Comparison of ENCODE assay signal across 8 cellular contexts in genomic region chr9:109401169-109401989, GRCh38.
DNase-seq lines count a peak whose midpoint lies in the region; ATAC-seq and TF ChIP-seq lines count a peak whose summit lies in the region.

No MANE protein-coding gene starts in this region.

- H3K4me3 Mint-ChIP-seq in T-helper 1 cell treated with Interleukin-12 subunit alpha and Interleukin-12 subunit beta and Interleukin-4 antibody, amounts not matched to agents 30 μg/mL and 1 μg/mL, for 36 hours: peak overlapping the region; percentile 6

- H3K9ac ChIP-seq in parathyroid adenoma: no peak overlapping the region

- no peak overlapping the region for H3K27ac ChIP-seq in parathyroid adenoma

- H3K9me3 ChIP-seq in parathyroid adenoma (ENCODE audit: control insufficient read depth, low read length): no peaks in the 10 kb centered on the region

- no peak overlapping the region for H3K4me2 ChIP-seq in parathyroid adenoma (ENCODE audit: low read length)

- peaks cover 5% of the 10 kb centered on the region for H3K27me3 Mint-ChIP-seq in T-helper 1 cell treated with Interleukin-12 subunit alpha and Interleukin-12 subunit beta and Interleukin-4 antibody, amounts not matched to agents 30 μg/mL and 1 μg/mL, for 36 hours (ENCODE audit: low read depth)

- H3K79me2 ChIP-seq in parathyroid adenoma: no peaks in the 10 kb centered on the region

- peaks cover 15% of the 10 kb centered on the region for H3K4me1 Mint-ChIP-seq in T-helper 1 cell treated with Interleukin-12 subunit alpha and Interleukin-12 subunit beta and Interleukin-4 antibody, amounts not matched to agents 30 μg/mL and 1 μg/mL, for 36 hours (ENCODE audit: low read depth)

- H3K36me3 Mint-ChIP-seq in T-helper 1 cell treated with Interleukin-12 subunit alpha and Interleukin-12 subunit beta and Interleukin-4 antibody, amounts not matched to agents 30 μg/mL and 1 μg/mL, for 36 hours (ENCODE audit: low read depth): no peaks in the 10 kb centered on the region

- DNase-seq in NCI-H1417 (lab: John Stamatoyannopoulos, UW): peak; percentile 53 to 78 (median 55)
- no peak for DNase-seq in NCI-H1417 treated with DMSO at 0.1 percent for 48 hours (lab: John Stamatoyannopoulos, UW)
- peak; percentile 63 for DNase-seq in GM20000 (ENCODE audit: low spot score)
- peak; percentile 52 for DNase-seq in LNCaP clone FGC (ENCODE audit: low read depth)
- DNase-seq in fibroblast of the aortic adventitia (ENCODE audit: low read depth): peak; percentile 49

- H2AFZ ChIP-seq in parathyroid adenoma: no peak overlapping the region

- no peaks in the 10 kb centered on the region for H3K9me3 Mint-ChIP-seq in T-helper 1 cell treated with Interleukin-12 subunit alpha and Interleukin-12 subunit beta and Interleukin-4 antibody, amounts not matched to agents 30 μg/mL and 1 μg/mL, for 36 hours

- TF ChIP-seq CTCF in GM20000 (IDR thresholded peaks at IDR 0.05; ENCODE audit: extremely low read depth, missing control alignments) (peak; percentile 70), LNCaP clone FGC (IDR thresholded peaks at IDR 0.05; ENCODE audit: control insufficient read depth, extremely low read depth, insufficient read depth) (peak; percentile 96), fibroblast of the aortic adventitia (IDR thresholded peaks at IDR 0.05; ENCODE audit: insufficient read depth, low read length) (peak; percentile 70), parathyroid adenoma (IDR thresholded peaks at IDR 0.05) (peak; percentile 47)

- no peaks in the 10 kb centered on the region for H3K4me1 ChIP-seq in parathyroid adenoma

- no peaks in the 10 kb centered on the region for H3K27me3 ChIP-seq in parathyroid adenoma (ENCODE audit: control insufficient read depth, insufficient read depth, low read length)

- no peaks in the 10 kb centered on the region for H3K36me3 ChIP-seq in parathyroid adenoma (ENCODE audit: control insufficient read depth, insufficient read depth, low read length)

- no peak for TF ChIP-seq POLR2A in GM18505 (IDR thresholded peaks at IDR 0.05; ENCODE audit: borderline replicate concordance, extremely low read depth, insufficient read depth, insufficient read length)

- H3K4me3 ChIP-seq in LNCaP clone FGC (ENCODE audit: low read depth, low read length) (no peak overlapping the region), fibroblast of the aortic adventitia (ENCODE audit: low read depth, low read length) (no peak overlapping the region), parathyroid adenoma (ENCODE audit: low read depth, low read length) (no peak overlapping the region)

- no peak for ATAC-seq in GM18505 (IDR thresholded peaks at IDR 0.05; ENCODE audit: unreplicated experiment)

- peak overlapping the region; percentile 58 for H3K27ac Mint-ChIP-seq in T-helper 1 cell treated with Interleukin-12 subunit alpha and Interleukin-12 subunit beta and Interleukin-4 antibody, amounts not matched to agents 30 μg/mL and 1 μg/mL, for 36 hours
